ENCODE assay signal across 27 cellular contexts in genomic region chr1:226519135-226519534, GRCh38. TPM values are rescaled to one million over a fixed set of nuclear protein-coding genes. Genes with fewer than 3 reads are reported as not detected.
"Had no signal": no experiment of that assay in that cellular context is flagged by ENCODE, and none has a peak within 500 bp of the region (broad histone marks: within the 10 kb centered on the region; RNA-seq: fewer than 3 reads in every experiment).

No MANE protein-coding gene starts in this region.

- H3K4me3 Mint-ChIP-seq: naive thymus-derived CD8-positive, alpha-beta T cell; nephron; neural crest cell; stimulated activated naive B cell treated with anti-CD40 and anti-IgM and Interleukin-4, amounts not matched to agents 10 μg/mL and 1 μg/mL and 100 μg/mL, for 72 hours had no signal

- DNase-seq: hippocampal formation; kidney; left colon; left lung; lower lobe of right lung; mammary epithelial cell; mesenchymal stem cell; naive thymus-derived CD8-positive, alpha-beta T cell; occipital lobe; psoas muscle; stimulated activated CD4-positive, alpha-beta T cell treated with anti-CD3 and anti-CD28 coated beads, Interleukin-12 subunit alpha, Interleukin-12 subunit beta, amount 100 ng/mL, for 4 hours; stimulated activated CD4-positive, alpha-beta T cell treated with anti-CD3 and anti-CD28 coated beads, Interleukin-15, amount 100 ng/mL, for 24 hours; stimulated activated CD4-positive, alpha-beta T cell treated with anti-CD3 and anti-CD28 coated beads, Interleukin-2, amount 100 ng/mL, for 24 hours; stimulated activated CD4-positive, alpha-beta T cell treated with anti-CD3 and anti-CD28 coated beads, Interleukin-4, amount 100 ng/mL, for 1 hour; stimulated activated naive B cell treated with anti-CD40 and anti-IgM and Interleukin-4, amounts not matched to agents 10 μg/mL and 1 μg/mL and 100 μg/mL, for 72 hours; stimulated activated naive CD8-positive, alpha-beta T cell treated with anti-CD3 and anti-CD28 coated beads, Interleukin-15, Interleukin-2, amounts not matched to agents 100 U/mL and 50 U/mL, for 24 hours; stomach; tibial artery; trophoblast cell; uterus had no signal

- FAIRE-seq: kidney had no signal

- H2AFZ ChIP-seq: parathyroid adenoma had no signal

- H3K27me3 ChIP-seq: left lung, uterus had no signal

- H3K9me3 Mint-ChIP-seq: naive thymus-derived CD8-positive, alpha-beta T cell; nephron; neural crest cell; stimulated activated naive B cell treated with anti-CD40 and anti-IgM and Interleukin-4, amounts not matched to agents 10 μg/mL and 1 μg/mL and 100 μg/mL, for 72 hours had no signal

- H3K4me3 ChIP-seq: left lung, lower lobe of right lung, psoas muscle, skin epidermis, stomach, suprapubic skin, thoracic aorta, tibial artery, uterus had no signal

- H3K79me2 ChIP-seq: parathyroid adenoma had no signal

- H3K9me3 ChIP-seq: left lung, lower lobe of right lung, neutrophil, psoas muscle, stomach, suprapubic skin, thoracic aorta, tibial artery, uterus had no signal

- H3K27ac Mint-ChIP-seq: naive thymus-derived CD8-positive, alpha-beta T cell; nephron; stimulated activated naive B cell treated with anti-CD40 and anti-IgM and Interleukin-4, amounts not matched to agents 10 μg/mL and 1 μg/mL and 100 μg/mL, for 72 hours had no signal

- H3K36me3 ChIP-seq: left lung, lower lobe of right lung, neutrophil, stomach, suprapubic skin, thoracic aorta, tibial artery, uterus had no signal

- H3K27ac ChIP-seq: left lung, lower lobe of right lung, neutrophil, parathyroid adenoma, psoas muscle, skin epidermis, stomach, suprapubic skin, thoracic aorta, tibial artery, uterus had no signal

- H3K4me1 ChIP-seq: left lung, lower lobe of right lung, parathyroid adenoma, psoas muscle, stomach, suprapubic skin, tibial artery, uterus had no signal

- ATAC-seq: naive thymus-derived CD8-positive, alpha-beta T cell; stimulated activated naive B cell treated with anti-CD40 and anti-IgM and Interleukin-4, amounts not matched to agents 10 μg/mL and 1 μg/mL and 100 μg/mL, for 72 hours; stimulated activated naive CD8-positive, alpha-beta T cell treated with anti-CD3 and anti-CD28 coated beads, Interleukin-15, Interleukin-2, amounts not matched to agents 100 U/mL and 50 U/mL, for 24 hours had no signal

- H3K4me1 Mint-ChIP-seq: stimulated activated naive B cell treated with anti-CD40 and anti-IgM and Interleukin-4, amounts not matched to agents 10 μg/mL and 1 μg/mL and 100 μg/mL, for 72 hours had no signal

- H3K9ac ChIP-seq: parathyroid adenoma had no signal

- H3K36me3 Mint-ChIP-seq: naive thymus-derived CD8-positive, alpha-beta T cell; stimulated activated naive B cell treated with anti-CD40 and anti-IgM and Interleukin-4, amounts not matched to agents 10 μg/mL and 1 μg/mL and 100 μg/mL, for 72 hours had no signal

RNA-seq across cellular contexts. Expression of gene STUM, which starts 29.4 kb away (rescaled TPM):
- polyA plus RNA-seq: mammary epithelial cell; naive thymus-derived CD8-positive, alpha-beta T cell had no signal
